ENCODE assay signal across 25 cellular contexts in genomic region chr5:152817311-152817710, GRCh38.
"Had no signal": no experiment of that assay in that cellular context is flagged by ENCODE, and none has a peak within 500 bp of the region (broad histone marks: within the 10 kb centered on the region; RNA-seq: fewer than 3 reads in every experiment).

No MANE protein-coding gene starts in this region.

- H3K27me3 ChIP-seq: esophagus squamous epithelium, gastrocnemius medialis, stomach, suprapubic skin, tibial nerve had no signal

- H3K4me3 ChIP-seq: esophagus squamous epithelium, gastrocnemius medialis, lung, stomach, suprapubic skin, tibial nerve had no signal

- H3K27ac ChIP-seq: esophagus squamous epithelium, gastrocnemius medialis, stomach, suprapubic skin, tibial nerve had no signal

- ATAC-seq: activated T-cell treated with anti-CD3 and anti-CD28 coated beads, Interleukin-2, amount 50 U/mL, for 72 hours; gastrocnemius medialis; left lobe of liver; sciatic nerve; stimulated activated memory B cell treated with anti-CD40 and anti-IgM and Interleukin-4, amounts not matched to agents 10 μg/mL and 1 μg/mL and 100 μg/mL, for 72 hours had no signal

- H3K9me3 ChIP-seq: gastrocnemius medialis, stomach had no signal

- H3K36me3 ChIP-seq: esophagus squamous epithelium, gastrocnemius medialis, stomach, suprapubic skin, tibial nerve had no signal

- DNase-seq: activated CD4-positive, alpha-beta memory T cell treated with anti-CD3 and anti-CD28 coated beads for 36 hours; activated CD4-positive, alpha-beta T cell treated with anti-CD3 and anti-CD28 coated beads for 4 hours; activated CD4-positive, CD25-positive, alpha-beta regulatory T cell; activated effector memory CD4-positive, alpha-beta T cell treated with Interleukin-2 at 50 U/mL for 16 hours; activated naive CD4-positive, alpha-beta T cell treated with anti-CD3 and anti-CD28 coated beads for 36 hours; activated naive CD8-positive, alpha-beta T cell treated with anti-CD3 and anti-CD28 coated beads, Interleukin-2, amount 10 ng/mL, durations not matched to agents 7 days and 5 days; activated T-cell treated with anti-CD3 and anti-CD28 coated beads, Interleukin-2, amount 50 U/mL, for 72 hours; amygdala; cortex of kidney; endodermal cell; esophagus squamous epithelium; gastrocnemius medialis; hippocampal formation; naive B cell; occipital lobe; small intestine; stimulated activated CD4-positive, alpha-beta T cell treated with anti-CD3 and anti-CD28 coated beads, Interleukin-2, amount 100 ng/mL, for 24 hours; stomach; T1000 had no signal

- H3K4me1 ChIP-seq: esophagus squamous epithelium, gastrocnemius medialis, stomach, suprapubic skin, tibial nerve had no signal
